ENCODE assay signal across 11 cellular contexts in genomic region chr3:74614133-74614967, GRCh38. TPM values are rescaled to one million over a fixed set of nuclear protein-coding genes. Genes with fewer than 3 reads are reported as not detected.
DNase-seq lines count a peak whose midpoint lies in the region; ATAC-seq lines count a peak whose summit lies in the region.
"Had no signal": no experiment of that assay in that cellular context is flagged by ENCODE, and none has a peak within 500 bp of the region (broad histone marks: within the 10 kb centered on the region; RNA-seq: fewer than 3 reads in every experiment).

Gene CNTN3 (minus strand): TSS chr3:74614659. CDS start chr3:74521112, 93,547 bp downstream.

- H3K4me1 ChIP-seq in adipocyte (ENCODE audit: control insufficient read depth, insufficient read depth, low read length) = peaks cover 17% of the 10 kb centered on the region
- H3K4me1 ChIP-seq: uterus had no signal

- DNase-seq in Daoy (ENCODE audit: low read depth) (peak; percentile 20), adipocyte (ENCODE audit: low read depth) (no peak), hepatic stellate cell (ENCODE audit: low spot score) (peak; percentile 38), retina (peak; percentile 72), DMS153 treated with DMSO at 0.1 percent for 48 hours (lab: John Stamatoyannopoulos, UW; ENCODE audit: unreplicated experiment) (no peak), GOT3 (lab: John Stamatoyannopoulos, UW) (no peak), NCI-H526 treated with DMSO at 0.1 percent for 48 hours (lab: John Stamatoyannopoulos, UW) (no peak)
- DNase-seq: activated CD4-positive, alpha-beta memory T cell treated with anti-CD3 and anti-CD28 coated beads for 36 hours; uterus had no signal

- peak within 1 kb of the TSS; percentile 84 for H3K9ac ChIP-seq in adipocyte (ENCODE audit: low read length)

- H3K4me3 ChIP-seq in adipocyte (ENCODE audit: low read length) = peak within 1 kb of the TSS; percentile 92

- no peaks in the 10 kb centered on the region for H3K27me3 ChIP-seq in adipocyte (replicated peaks; ENCODE audit: control insufficient read depth, insufficient read depth, low read length)

- H3K9me3 ChIP-seq in adipocyte (ENCODE audit: control insufficient read depth, low read length) = no peaks in the 10 kb centered on the region
- H3K9me3 ChIP-seq: uterus had no signal

- no peaks in the 10 kb centered on the region for H3K36me3 ChIP-seq in adipocyte (ENCODE audit: control insufficient read depth, insufficient read depth, low read length, severe bottlenecking)
- H3K36me3 ChIP-seq: uterus had no signal

- no peak for ATAC-seq in HG03342 (IDR thresholded peaks at IDR 0.05; ENCODE audit: unreplicated experiment)

RNA-seq across cellular contexts. Expression of gene CNTN3, which starts in this region (rescaled TPM):
- total RNA-seq in Daoy (2014; rRNA removed; shearing (Covaris generic)) = 0.09 and 0.34 TPM in 2 replicates
- total RNA-seq: activated CD4-positive, alpha-beta memory T cell treated with anti-CD3 and anti-CD28 coated beads for 36 hours; lung microvascular endothelial cell had no signal

Comparison
In these comparisons a context has a peak if more than half of its experiments do, and no peak if none do; other contexts are left out.
1. Peak in DNase-seq in Daoy; RNA of the gene not detected or under 1 TPM.
2. DNase-seq: peak in hepatic stellate cell (single experiment) and retina (single experiment); none in adipocyte (single experiment), DMS153 treated with DMSO at 0.1 percent for 48 hours (single experiment), GOT3 (single experiment) and NCI-H526 treated with DMSO at 0.1 percent for 48 hours (single experiment).